Comparison of ENCODE assay signal across 17 cellular contexts in the genomic region with DNA sequence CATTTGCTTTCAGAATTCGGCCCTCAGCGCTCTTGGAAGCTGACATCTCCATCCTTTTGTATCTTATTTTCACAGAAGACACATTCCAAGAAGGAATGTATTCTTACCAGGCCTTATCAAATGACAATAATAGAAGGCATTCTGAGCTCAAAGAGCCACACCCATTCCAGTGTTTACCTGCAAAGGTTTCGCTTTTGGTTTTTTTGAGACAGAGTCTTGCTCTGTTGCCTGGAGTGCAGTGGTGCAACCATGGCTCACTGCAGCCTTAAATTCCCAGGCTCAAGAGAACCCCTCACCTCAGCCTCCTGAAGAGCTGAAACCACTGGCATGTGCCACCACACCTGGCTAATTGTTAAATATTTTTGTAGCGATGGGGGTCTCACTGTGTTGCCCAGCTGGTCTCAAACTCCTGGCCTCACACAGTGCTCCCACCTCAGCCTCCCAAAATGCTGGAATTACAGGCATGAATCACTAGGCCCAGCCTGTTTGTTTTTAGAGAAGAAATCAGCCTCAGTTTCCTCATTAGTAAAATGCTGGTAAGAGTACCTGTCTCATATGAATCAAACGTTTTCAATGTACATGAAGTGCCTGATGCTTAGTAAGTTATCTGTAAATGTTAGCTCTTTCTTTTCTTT.
DNase-seq lines count a peak whose midpoint lies in the region; ATAC-seq and TF ChIP-seq lines count a peak whose summit lies in the region.
"Had no signal": no experiment of that assay in that cellular context is flagged by ENCODE, and none has a peak within 500 bp of the region (broad histone marks: within the 10 kb centered on the region; RNA-seq: fewer than 3 reads in every experiment).

No MANE protein-coding gene starts in this region.

- no peaks in the 10 kb centered on the region for H3K79me2 ChIP-seq in neural progenitor cell (ENCODE audit: low read depth)

- H3K9ac ChIP-seq in neural progenitor cell: no peak overlapping the region

- ATAC-seq in heart right ventricle: no peak
- no peak for ATAC-seq in GM19035 (IDR thresholded peaks at IDR 0.05; ENCODE audit: unreplicated experiment)
- ATAC-seq: activated CD4-positive, CD25-positive, alpha-beta regulatory T cell treated with anti-CD3 and anti-CD28 coated beads, Interleukin-2, amount 50 U/mL, for 24 hours; left ventricle myocardium superior; stimulated activated naive CD8-positive, alpha-beta T cell treated with anti-CD3 and anti-CD28 coated beads, Interleukin-15, amount 100 ng/mL, for 72 hours had no signal

- WGBS in heart right ventricle, 2 donors: 77 to 82% methylated on average over 5 of the region's 5 CpGs

- H3K4me2 ChIP-seq in neural progenitor cell: no peak overlapping the region

- H3K36me3 ChIP-seq in neural progenitor cell: no peaks in the 10 kb centered on the region
- H3K36me3 ChIP-seq in heart right ventricle: no peaks in the 10 kb centered on the region
- H3K36me3 ChIP-seq: brain microvascular endothelial cell, vagina had no signal

- peaks cover 53% of the 10 kb centered on the region for H3K4me1 Mint-ChIP-seq in neural progenitor cell

- H4K20me1 ChIP-seq in neural progenitor cell (ENCODE audit: low read depth): no peaks in the 10 kb centered on the region

- H3K27me3 ChIP-seq in neural progenitor cell: peaks cover 22% of the 10 kb centered on the region
- H3K27me3 ChIP-seq in heart right ventricle: peaks cover 0 to 19% (median 11%) of the 10 kb centered on the region in 7 donors
- H3K27me3 ChIP-seq: vagina had no signal

- H3F3A ChIP-seq in neural progenitor cell (ENCODE audit: low read depth): peaks cover 9% of the 10 kb centered on the region

- H3K9me3 ChIP-seq in neural progenitor cell (ENCODE audit: low read depth) (no peaks in the 10 kb centered on the region), heart right ventricle (no peaks in the 10 kb centered on the region)
- H3K9me3 ChIP-seq: vagina had no signal

- H2AFZ ChIP-seq in neural progenitor cell (replicated peaks): peak overlapping the region; percentile 36

- no peaks in the 10 kb centered on the region for H3K36me3 Mint-ChIP-seq in neural progenitor cell

- no peaks in the 10 kb centered on the region for H3K9me3 Mint-ChIP-seq in neural progenitor cell
- H3K9me3 Mint-ChIP-seq: stimulated activated naive CD8-positive, alpha-beta T cell treated with anti-CD3 and anti-CD28 coated beads, Interleukin-15, amount 100 ng/mL, for 72 hours had no signal

- H3K27ac ChIP-seq in neural progenitor cell: no peak overlapping the region
- no peak overlapping the region for H3K27ac ChIP-seq in heart right ventricle
- H3K27ac ChIP-seq: brain microvascular endothelial cell, vagina had no signal

- H3K4me1 ChIP-seq in neural progenitor cell: peaks cover 46% of the 10 kb centered on the region
- peaks cover 0 to 21% (median 0%) of the 10 kb centered on the region in 9 donors for H3K4me1 ChIP-seq in heart right ventricle

- no peak overlapping the region for H3K4me3 Mint-ChIP-seq in neural progenitor cell
- H3K4me3 Mint-ChIP-seq: stimulated activated naive CD8-positive, alpha-beta T cell treated with anti-CD3 and anti-CD28 coated beads, Interleukin-15, amount 100 ng/mL, for 72 hours had no signal

- DNase-seq in NCI-H2107 treated with DMSO at 0.1 percent for 48 hours (lab: John Stamatoyannopoulos, UW; ENCODE audit: unreplicated experiment) (peak; percentile 86), NCI-H2107 (lab: John Stamatoyannopoulos, UW) (no peak), NCI-H774 (lab: John Stamatoyannopoulos, UW) (peak; percentile 53), epithelial cell of esophagus (ENCODE audit: low read depth) (peak; percentile 17), neural progenitor cell (ENCODE audit: low spot score) (no peak), heart right ventricle (no peak)
- no peak for DNase-seq in activated CD8-positive, alpha-beta memory T cell treated with anti-CD3 and anti-CD28 coated beads for 24 hours
- DNase-seq: activated CD8-positive, alpha-beta memory T cell treated with anti-CD3 and anti-CD28 coated beads, Interleukin-2, amount 50 U/mL, for 48 hours; activated naive CD4-positive, alpha-beta T cell; brain microvascular endothelial cell; EL; left ventricle myocardium superior; stimulated activated CD4-positive, alpha-beta T cell treated with anti-CD3 and anti-CD28 coated beads, Interleukin-15, amount 100 ng/mL, for 24 hours; stimulated activated naive CD8-positive, alpha-beta T cell treated with anti-CD3 and anti-CD28 coated beads, Interleukin-15, amount 100 ng/mL, for 72 hours had no signal

- peaks cover 16% of the 10 kb centered on the region for H3K27me3 Mint-ChIP-seq in neural progenitor cell (ENCODE audit: insufficient read depth, low read depth)

- no peak overlapping the region for H3K4me3 ChIP-seq in epithelial cell of esophagus (ENCODE audit: low read length)
- no peak overlapping the region for H3K4me3 ChIP-seq in neural progenitor cell
- H3K4me3 ChIP-seq in heart right ventricle: no peak overlapping the region
- H3K4me3 ChIP-seq: vagina had no signal

- TF ChIP-seq CTCF in epithelial cell of esophagus (IDR thresholded peaks at IDR 0.05; ENCODE audit: insufficient read depth, low read depth, low read length, missing control alignments) (no peak), neural progenitor cell (IDR thresholded peaks at IDR 0.05) (no peak), heart right ventricle (IDR thresholded peaks at IDR 0.05) (no peak)

- H3K27ac Mint-ChIP-seq in neural progenitor cell: peak overlapping the region; percentile 68
- H3K27ac Mint-ChIP-seq: stimulated activated naive CD8-positive, alpha-beta T cell treated with anti-CD3 and anti-CD28 coated beads, Interleukin-15, amount 100 ng/mL, for 72 hours had no signal

- intact Hi-C loops in heart right ventricle (cut with DNase I): no loop called here

Comparison
In these comparisons a context has a peak if more than half of its experiments do, and no peak if none do; other contexts are left out.
1. DNase-seq: peak in NCI-H2107 treated with DMSO at 0.1 percent for 48 hours (single experiment), NCI-H774 (single experiment) and epithelial cell of esophagus (single experiment); none in NCI-H2107 (single experiment), neural progenitor cell (single experiment), heart right ventricle (0 of 2) and activated CD8-positive, alpha-beta memory T cell treated with anti-CD3 and anti-CD28 coated beads for 24 hours (single experiment).